Comparison of ENCODE assay signal across 12 cellular contexts in genomic region chr2:226760412-226761194, GRCh38. TPM values are rescaled to one million over a fixed set of nuclear protein-coding genes. Genes with fewer than 3 reads are reported as not detected.
DNase-seq lines count a peak whose midpoint lies in the region; ATAC-seq, FAIRE-seq and TF ChIP-seq lines count a peak whose summit lies in the region.
"Had no signal": no experiment of that assay in that cellular context is flagged by ENCODE, and none has a peak within 500 bp of the region (broad histone marks: within the 10 kb centered on the region; RNA-seq: fewer than 3 reads in every experiment).

No MANE protein-coding gene starts in this region.

- CTCF ChIA-PET in T-cell (lab: Charles Lee): interaction anchor here in 1 of 2 donors (0.7 to 1.3 kb wide), 2 partner anchors 38 to 528 kb away, joined by 3 to 4 read pairs; no protein-coding TSS in a partner anchor

- H3K9me3 Mint-ChIP-seq in T-cell: peaks cover 0 to 3% (median 0%) of the 10 kb centered on the region in 3 donors

- H3K9ac ChIP-seq in Karpas-422 (ENCODE audit: low read length): no peak overlapping the region

- peak; percentile 88 for DNase-seq in EH (ENCODE audit: low read depth)
- DNase-seq in RCC 7860 (ENCODE audit: low spot score): peak; percentile 84
- DNase-seq in fibroblast of pulmonary artery (ENCODE audit: low read depth): peak; percentile 75
- DNase-seq in psoas muscle: no peak
- DNase-seq in T-cell: no peak
- no peak for DNase-seq in Karpas-422
- no peak for DNase-seq in activated CD4-positive, alpha-beta T cell treated with anti-CD3 and anti-CD28 coated beads for 1 hour
- DNase-seq in NK-92 (lab: John Stamatoyannopoulos, UW; ENCODE audit: unreplicated experiment): no peak
- DNase-seq: cortex of kidney; sigmoid colon; stimulated activated naive B cell treated with anti-CD40 and anti-IgM and Interleukin-4, amounts not matched to agents 10 μg/mL and 1 μg/mL and 100 μg/mL, for 72 hours; T-helper 17 cell had no signal

- no peaks in the 10 kb centered on the region for H3K79me2 ChIP-seq in Karpas-422 (ENCODE audit: low read length)

- peaks cover 69% of the 10 kb centered on the region for H3K4me1 ChIP-seq in psoas muscle
- H3K4me1 ChIP-seq in Karpas-422 (ENCODE audit: low read length): no peaks in the 10 kb centered on the region

- H3K36me3 Mint-ChIP-seq in T-cell: peaks cover 4% of the 10 kb centered on the region

- peak; percentile 87 for FAIRE-seq in RCC 7860 (lab: Jason Lieb, UNC)

- H3K36me3 ChIP-seq in psoas muscle (ENCODE audit: insufficient read depth in 1 of 2, low read depth in 1 of 2) (no peaks in the 10 kb centered on the region), Karpas-422 (ENCODE audit: insufficient read depth, low read length) (no peaks in the 10 kb centered on the region)
- H3K36me3 ChIP-seq: sigmoid colon had no signal

- H3K27ac ChIP-seq in psoas muscle: peak overlapping the region; percentile 91
- no peak overlapping the region for H3K27ac ChIP-seq in Karpas-422 (ENCODE audit: low read length)

- H3K27me3 ChIP-seq in psoas muscle (ENCODE audit: insufficient read depth in 3 of 3, low read length in 2 of 3) (no peaks in the 10 kb centered on the region), Karpas-422 (ENCODE audit: low read length) (no peaks in the 10 kb centered on the region)
- H3K27me3 ChIP-seq: sigmoid colon had no signal

- no peaks in the 10 kb centered on the region for H4K20me1 ChIP-seq in Karpas-422 (ENCODE audit: insufficient read depth, low read depth, low read length)

- no peaks in the 10 kb centered on the region for H3K27me3 Mint-ChIP-seq in T-cell
- H3K27me3 Mint-ChIP-seq: stimulated activated naive B cell treated with anti-CD40 and anti-IgM and Interleukin-4, amounts not matched to agents 10 μg/mL and 1 μg/mL and 100 μg/mL, for 72 hours; T-helper 17 cell had no signal

- intact Hi-C loops in psoas muscle (cut with DNase I): no loop called here

- POLR2A ChIA-PET in T-cell (lab: Charles Lee): no interaction called here

- H3K4me3 ChIP-seq in fibroblast of pulmonary artery (replicated peaks; ENCODE audit: low read depth, low read length) (no peak overlapping the region), psoas muscle (peak overlapping the region; percentile 35), Karpas-422 (ENCODE audit: low read length) (no peak overlapping the region)
- H3K4me3 ChIP-seq: sigmoid colon had no signal

- WGBS in psoas muscle, 3 donors: 27 to 35% (median 32%) methylated on average over 2 of the region's 2 CpGs

- H3K9me3 ChIP-seq in psoas muscle (no peaks in the 10 kb centered on the region), Karpas-422 (ENCODE audit: low read length) (no peaks in the 10 kb centered on the region)
- H3K9me3 ChIP-seq: sigmoid colon had no signal

- no peak overlapping the region for H3K4me3 Mint-ChIP-seq in T-cell
- H3K4me3 Mint-ChIP-seq: stimulated activated naive B cell treated with anti-CD40 and anti-IgM and Interleukin-4, amounts not matched to agents 10 μg/mL and 1 μg/mL and 100 μg/mL, for 72 hours; T-helper 17 cell had no signal

- no peak overlapping the region for H3K27ac Mint-ChIP-seq in T-cell
- H3K27ac Mint-ChIP-seq: stimulated activated naive B cell treated with anti-CD40 and anti-IgM and Interleukin-4, amounts not matched to agents 10 μg/mL and 1 μg/mL and 100 μg/mL, for 72 hours; T-helper 17 cell had no signal

- ATAC-seq in psoas muscle: peak; percentile 80 to 85 (median 84)
- no peak for ATAC-seq in T-cell (replicated peaks in 1 of 4)
- ATAC-seq: stimulated activated naive B cell treated with anti-CD40 and anti-IgM and Interleukin-4, amounts not matched to agents 10 μg/mL and 1 μg/mL and 100 μg/mL, for 72 hours; T-helper 17 cell had no signal

- TF ChIP-seq CTCF in fibroblast of pulmonary artery (IDR thresholded peaks at IDR 0.05; ENCODE audit: low read length, missing control alignments) (no peak), psoas muscle (IDR thresholded peaks at IDR 0.05) (no peak)

- H2AFZ ChIP-seq in Karpas-422 (ENCODE audit: low read length): no peak overlapping the region

- no peaks in the 10 kb centered on the region for H3K4me1 Mint-ChIP-seq in T-cell
- H3K4me1 Mint-ChIP-seq: T-helper 17 cell had no signal

- no peak overlapping the region for H3K4me2 ChIP-seq in Karpas-422 (ENCODE audit: low read depth, low read length, poor library complexity, severe bottlenecking)

- no peaks in the 10 kb centered on the region for H3K9me2 ChIP-seq in Karpas-422 (replicated peaks; ENCODE audit: insufficient read depth, low read length)

RNA-seq across cellular contexts. Expression of gene IRS1, which starts 39.0 kb away (rescaled TPM):
- 10 to 100 TPM in 3 of 4 donors, 1 to 10 TPM in 1; 6.1 to 12.2 (median 11.6) TPM for total RNA-seq in psoas muscle
- polyA plus RNA-seq in psoas muscle: 10 to 100 TPM in 2 of 3 donors, 1 to 10 TPM in 1; 2.5 to 21.0 (median 17.1) TPM
- 1 to 10 TPM; 3.7 to 8.7 (median 6.7) TPM for total RNA-seq in T-cell
- total RNA-seq in Karpas-422 (2014; rRNA removed; shearing (Covaris generic); ENCODE audit: low replicate concordance): 3.5 and 3.9 TPM in 2 replicates

Comparison
In these comparisons a context has a peak if more than half of its experiments do, and no peak if none do; other contexts are left out.
1. DNase-seq: peak in EH (single experiment), RCC 7860 (single experiment) and fibroblast of pulmonary artery (single experiment); none in psoas muscle (0 of 2), T-cell (0 of 34), Karpas-422 (single experiment), activated CD4-positive, alpha-beta T cell treated with anti-CD3 and anti-CD28 coated beads for 1 hour (single experiment) and NK-92 (single experiment).
2. ATAC-seq: peak in psoas muscle (4 of 4); none in T-cell (0 of 4).